1 cellular context compared by ENCODE assay signal in genomic region chr16:84390131-84390785, GRCh38.
TF ChIP-seq lines count a peak whose summit lies in the region.

No MANE protein-coding gene starts in this region.

TF ChIP-seq in HepG2, 621 proteins besides CTCF, POLR2A, EP300 and RAD21:
- TF ChIP-seq, protein P1, sequence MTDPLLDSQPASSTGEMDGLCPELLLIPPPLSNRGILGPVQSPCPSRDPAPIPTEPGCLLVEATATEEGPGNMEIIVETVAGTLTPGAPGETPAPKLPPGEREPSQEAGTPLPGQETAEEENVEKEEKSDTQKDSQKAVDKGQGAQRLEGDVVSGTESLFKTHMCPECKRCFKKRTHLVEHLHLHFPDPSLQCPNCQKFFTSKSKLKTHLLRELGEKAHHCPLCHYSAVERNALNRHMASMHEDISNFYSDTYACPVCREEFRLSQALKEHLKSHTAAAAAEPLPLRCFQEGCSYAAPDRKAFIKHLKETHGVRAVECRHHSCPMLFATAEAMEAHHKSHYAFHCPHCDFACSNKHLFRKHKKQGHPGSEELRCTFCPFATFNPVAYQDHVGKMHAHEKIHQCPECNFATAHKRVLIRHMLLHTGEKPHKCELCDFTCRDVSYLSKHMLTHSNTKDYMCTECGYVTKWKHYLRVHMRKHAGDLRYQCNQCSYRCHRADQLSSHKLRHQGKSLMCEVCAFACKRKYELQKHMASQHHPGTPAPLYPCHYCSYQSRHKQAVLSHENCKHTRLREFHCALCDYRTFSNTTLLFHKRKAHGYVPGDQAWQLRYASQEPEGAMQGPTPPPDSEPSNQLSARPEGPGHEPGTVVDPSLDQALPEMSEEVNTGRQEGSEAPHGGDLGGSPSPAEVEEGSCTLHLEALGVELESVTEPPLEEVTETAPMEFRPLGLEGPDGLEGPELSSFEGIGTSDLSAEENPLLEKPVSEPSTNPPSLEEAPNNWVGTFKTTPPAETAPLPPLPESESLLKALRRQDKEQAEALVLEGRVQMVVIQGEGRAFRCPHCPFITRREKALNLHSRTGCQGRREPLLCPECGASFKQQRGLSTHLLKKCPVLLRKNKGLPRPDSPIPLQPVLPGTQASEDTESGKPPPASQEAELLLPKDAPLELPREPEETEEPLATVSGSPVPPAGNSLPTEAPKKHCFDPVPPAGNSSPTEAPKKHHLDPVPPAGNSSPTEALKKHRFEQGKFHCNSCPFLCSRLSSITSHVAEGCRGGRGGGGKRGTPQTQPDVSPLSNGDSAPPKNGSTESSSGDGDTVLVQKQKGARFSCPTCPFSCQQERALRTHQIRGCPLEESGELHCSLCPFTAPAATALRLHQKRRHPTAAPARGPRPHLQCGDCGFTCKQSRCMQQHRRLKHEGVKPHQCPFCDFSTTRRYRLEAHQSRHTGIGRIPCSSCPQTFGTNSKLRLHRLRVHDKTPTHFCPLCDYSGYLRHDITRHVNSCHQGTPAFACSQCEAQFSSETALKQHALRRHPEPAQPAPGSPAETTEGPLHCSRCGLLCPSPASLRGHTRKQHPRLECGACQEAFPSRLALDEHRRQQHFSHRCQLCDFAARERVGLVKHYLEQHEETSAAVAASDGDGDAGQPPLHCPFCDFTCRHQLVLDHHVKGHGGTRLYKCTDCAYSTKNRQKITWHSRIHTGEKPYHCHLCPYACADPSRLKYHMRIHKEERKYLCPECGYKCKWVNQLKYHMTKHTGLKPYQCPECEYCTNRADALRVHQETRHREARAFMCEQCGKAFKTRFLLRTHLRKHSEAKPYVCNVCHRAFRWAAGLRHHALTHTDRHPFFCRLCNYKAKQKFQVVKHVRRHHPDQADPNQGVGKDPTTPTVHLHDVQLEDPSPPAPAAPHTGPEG (CRISPR knock-in tag; IDR thresholded peaks at IDR 0.05), result no peak
- TF ChIP-seq CCDC6 (CRISPR knock-in tag; IDR thresholded peaks at IDR 0.05) (no peak), CHCHD3 (CRISPR knock-in tag; IDR thresholded peaks at IDR 0.05) (0 out of 2 replicates have a peak, but pooled peaks have one; percentile 36), NR3C1 (CRISPR knock-in tag; IDR thresholded peaks at IDR 0.05) (no peak), SIN3B (IDR thresholded peaks at IDR 0.05; ENCODE audit: low read length) (no peak), HMG20A (CRISPR knock-in tag; IDR thresholded peaks at IDR 0.05; ENCODE audit: borderline replicate concordance) (no peak), CEBPZ (IDR thresholded peaks at IDR 0.05; ENCODE audit: low read length) (no peak)
- TF ChIP-seq, protein P2, sequence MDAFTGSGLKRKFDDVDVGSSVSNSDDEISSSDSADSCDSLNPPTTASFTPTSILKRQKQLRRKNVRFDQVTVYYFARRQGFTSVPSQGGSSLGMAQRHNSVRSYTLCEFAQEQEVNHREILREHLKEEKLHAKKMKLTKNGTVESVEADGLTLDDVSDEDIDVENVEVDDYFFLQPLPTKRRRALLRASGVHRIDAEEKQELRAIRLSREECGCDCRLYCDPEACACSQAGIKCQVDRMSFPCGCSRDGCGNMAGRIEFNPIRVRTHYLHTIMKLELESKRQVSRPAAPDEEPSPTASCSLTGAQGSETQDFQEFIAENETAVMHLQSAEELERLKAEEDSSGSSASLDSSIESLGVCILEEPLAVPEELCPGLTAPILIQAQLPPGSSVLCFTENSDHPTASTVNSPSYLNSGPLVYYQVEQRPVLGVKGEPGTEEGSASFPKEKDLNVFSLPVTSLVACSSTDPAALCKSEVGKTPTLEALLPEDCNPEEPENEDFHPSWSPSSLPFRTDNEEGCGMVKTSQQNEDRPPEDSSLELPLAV (CRISPR knock-in tag; conservative IDR thresholded peaks at IDR 0.05; ENCODE audit: low read depth), result no peak
